In the genomic region with DNA sequence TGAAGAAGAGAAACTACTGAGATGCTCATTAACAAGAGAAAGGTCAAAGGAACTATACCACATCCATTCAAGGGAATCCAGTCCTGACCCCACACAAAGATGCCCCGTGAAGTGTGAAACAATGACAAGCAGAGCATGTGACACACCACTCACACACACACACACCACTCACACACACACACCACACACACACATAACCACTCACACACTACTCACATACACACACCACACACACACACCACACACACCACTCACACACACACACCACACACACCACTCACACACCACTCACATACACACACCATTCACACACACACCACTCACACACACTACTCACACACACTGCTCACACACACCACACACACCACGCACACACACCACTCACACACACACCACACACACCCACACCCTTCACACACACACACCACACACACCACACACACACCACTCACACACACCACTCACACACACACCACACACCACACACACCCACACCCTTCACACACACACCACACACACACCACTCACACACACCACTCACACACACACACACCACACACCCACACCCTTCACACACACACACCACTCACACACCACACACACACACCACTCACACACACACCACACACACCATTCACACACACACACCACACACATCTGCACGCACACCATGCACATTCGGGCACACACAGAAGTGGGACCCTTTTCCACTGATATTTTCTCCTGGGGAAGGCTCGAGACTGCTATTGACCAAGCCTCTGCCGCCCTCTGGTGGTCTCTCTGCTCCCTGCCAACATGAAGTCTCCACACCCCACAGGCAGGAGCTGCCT, we compare ENCODE assay signal across 1 cellular context.
TF ChIP-seq lines count a peak whose summit lies in the region.

No MANE protein-coding gene starts in this region.

TF ChIP-seq in endothelial cell of umbilical vein, 7 proteins besides CTCF, POLR2A, EP300 and RAD21:
- TF ChIP-seq EZH2 (IDR thresholded peaks at IDR 0.05; ENCODE audit: borderline replicate concordance, low read depth, low read length, severe bottlenecking), result no peak
- no peak for TF ChIP-seq FOS (IDR thresholded peaks at IDR 0.05; ENCODE audit: borderline replicate concordance, insufficient read depth, low read length)
- no peak for TF ChIP-seq JUN (IDR thresholded peaks at IDR 0.05; ENCODE audit: borderline replicate concordance, insufficient read depth, insufficient read length, low read depth)
- TF ChIP-seq, protein P1, sequence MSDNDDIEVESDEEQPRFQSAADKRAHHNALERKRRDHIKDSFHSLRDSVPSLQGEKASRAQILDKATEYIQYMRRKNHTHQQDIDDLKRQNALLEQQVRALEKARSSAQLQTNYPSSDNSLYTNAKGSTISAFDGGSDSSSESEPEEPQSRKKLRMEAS (IDR thresholded peaks at IDR 0.05; ENCODE audit: insufficient read depth, insufficient read length), result no peak
- no peak for TF ChIP-seq MYC (IDR thresholded peaks at IDR 0.05; ENCODE audit: low read depth, low read length)
- no peak for TF ChIP-seq GATA2 (IDR thresholded peaks at IDR 0.05; ENCODE audit: insufficient read depth, insufficient read length, low read depth, low read length)
- no peak for TF ChIP-seq POLR2AphosphoS5 (IDR thresholded peaks at IDR 0.05; ENCODE audit: insufficient read depth, low read depth, low read length)
TF ChIP-seq in endothelial cell of umbilical vein: peak in this region for 0.
